ENCODE assay signal across 3 cellular contexts in genomic region chr7:44597181-44597580, GRCh38.
TF ChIP-seq lines count a peak whose summit lies in the region.

No MANE protein-coding gene starts in this region.

TF ChIP-seq in HEK293, 187 proteins besides CTCF, POLR2A, EP300 and RAD21:
- TF ChIP-seq ZNF121 (tag by site-specific recombination; IDR thresholded peaks at IDR 0.05): peak; percentile 62; the same call in 1 of the 2 replicates

TF ChIP-seq in WTC11, 78 proteins besides CTCF, POLR2A, EP300 and RAD21:
- TF ChIP-seq ZNF121 (CRISPR knock-in tag; IDR thresholded peaks at IDR 0.05): peak; percentile 51; the same call in 1 of the 2 replicates
TF ChIP-seq in WTC11: peak in this region for 1; not testable (repeated sequence) for 77.

TF ChIP-seq in K562, 482 proteins besides CTCF, POLR2A, EP300 and RAD21:
- 0 out of 2 replicates have a peak, but pooled peaks have one; percentile 23 for TF ChIP-seq ZNF121 (CRISPR knock-in tag; conservative IDR thresholded peaks at IDR 0.05)
